ENCODE assay signal across 8 cellular contexts in the genomic region with DNA sequence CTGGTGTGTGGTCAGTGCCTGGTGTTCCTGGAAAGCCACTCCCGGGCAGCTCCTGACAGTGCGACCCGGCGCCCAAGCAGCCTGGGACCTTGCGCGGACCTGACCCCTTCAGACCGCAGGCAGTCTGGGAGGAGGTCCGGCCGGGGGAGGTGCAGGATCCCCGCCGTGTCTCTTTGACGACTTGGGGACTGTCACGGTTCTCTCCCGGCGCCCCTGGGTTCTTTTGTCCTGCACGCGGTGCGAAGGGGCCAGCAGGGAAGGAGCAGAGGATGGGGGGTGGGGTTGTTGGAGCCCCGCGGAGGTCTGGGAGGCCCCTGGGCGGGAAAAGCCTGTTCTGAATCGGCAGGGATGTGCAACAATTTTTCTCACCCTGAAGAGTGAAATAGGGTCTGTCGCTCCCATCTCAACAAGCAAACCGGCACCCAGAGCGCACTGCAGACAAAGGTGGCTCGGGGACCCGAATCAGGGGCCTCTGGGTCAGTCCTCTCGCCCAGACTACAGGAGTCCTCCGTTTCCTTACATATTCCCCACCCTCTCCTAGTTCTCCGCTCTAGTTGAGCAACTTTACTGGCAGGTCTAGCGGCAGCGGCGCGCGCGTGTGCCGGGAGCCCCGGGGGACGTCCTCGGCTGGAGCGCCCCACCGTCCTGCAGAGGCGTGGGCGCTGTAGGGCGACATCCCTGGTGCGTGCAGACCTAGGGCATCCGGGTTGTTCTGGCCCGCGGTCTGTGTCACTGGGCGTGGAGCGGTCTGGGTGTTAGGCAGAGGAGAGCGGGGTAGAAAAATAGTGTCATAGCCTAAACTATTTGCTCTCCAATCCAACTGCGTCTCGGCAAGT. TPM values are rescaled to one million over a fixed set of nuclear protein-coding genes. Genes with fewer than 3 reads are reported as not detected.
DNase-seq lines count a peak whose midpoint lies in the region; ATAC-seq and TF ChIP-seq lines count a peak whose summit lies in the region.

No MANE protein-coding gene starts in this region.

- peak overlapping the region; percentile 86 for H3K4me3 ChIP-seq in ACC112 (ENCODE audit: low read depth, low read length)
- H3K4me3 ChIP-seq in PC-9 = peak overlapping the region; percentile 63
- H3K4me3 ChIP-seq in stomach smooth muscle (ENCODE audit: low read length in 2 of 2) = peak overlapping the region; percentile 70 to 76

- H3F3A ChIP-seq in PC-9 (ENCODE audit: insufficient read depth, low read depth) = no peaks in the 10 kb centered on the region

- H3K9me2 ChIP-seq in PC-9 (ENCODE audit: insufficient read depth) = no peaks in the 10 kb centered on the region

- H2AFZ ChIP-seq in ACC112 (ENCODE audit: low read length, unreplicated experiment) = peak overlapping the region; percentile 74
- peak overlapping the region; percentile 87 for H2AFZ ChIP-seq in PC-9

- H3K4me2 ChIP-seq in PC-9 = peak overlapping the region; percentile 90

- H3K9me3 ChIP-seq in PC-9 (ENCODE audit: insufficient read depth, low read depth) = no peaks in the 10 kb centered on the region
- no peaks in the 10 kb centered on the region for H3K9me3 ChIP-seq in stomach smooth muscle (ENCODE audit: control insufficient read depth in 2 of 2, low read length in 2 of 2)

- H4K20me1 ChIP-seq in PC-9 (ENCODE audit: insufficient read depth) = no peaks in the 10 kb centered on the region

- POLR2A ChIA-PET in PC-9 (lab: Charles Lee; ENCODE audit: unreplicated experiment) = no interaction called here

- H3K4me1 ChIP-seq in ACC112 (ENCODE audit: control insufficient read depth, insufficient read depth, low read length, unreplicated experiment) (peaks cover 11% of the 10 kb centered on the region), PC-9 (replicated peaks; ENCODE audit: insufficient read depth) (peaks cover 7% of the 10 kb centered on the region), stomach smooth muscle (ENCODE audit: control insufficient read depth, insufficient read depth, low read length) (peaks cover 30% of the 10 kb centered on the region)

- H3K79me2 ChIP-seq in ACC112 (ENCODE audit: control insufficient read depth, insufficient read depth, low read length, unreplicated experiment) (peaks cover 27% of the 10 kb centered on the region), PC-9 (ENCODE audit: low read depth) (no peaks in the 10 kb centered on the region)

- BruUV-seq in PC-9 (replicated peaks; lab: Mats Ljungman, UMichigan) = no TSS peak

- ATAC-seq in HG02870 (IDR thresholded peaks at IDR 0.05; ENCODE audit: unreplicated experiment) = peak; percentile 28

- peak overlapping the region in 1 of 2 donors; percentile 61 for H3K9ac ChIP-seq in stomach smooth muscle (ENCODE audit: low read length in 2 of 2)

- DNase-seq in GM13977 (ENCODE audit: low spot score) = peak; percentile 70
- peak in 1 of 2 experiments; percentile 19 for DNase-seq in PC-9
- peak in 20 of 61 donors; percentile 1 to 57 (median 30) for DNase-seq in caudate nucleus (lab: John Stamatoyannopoulos, UW)
- DNase-seq in left kidney (ENCODE audit: low read depth, low spot score) = peak; percentile 83
- DNase-seq in SKM-1 treated with dmso at 0.1 percent for 144 hours (lab: John Stamatoyannopoulos, UW; ENCODE audit: unreplicated experiment) = no peak

- in situ Hi-C loops in GM13977 (cut with MboI; ENCODE audit: low pct_unique_long_range_greater_than_20kb, low sequenced_read_pairs, unreplicated experiment) = no loop called here

- H3K27ac ChIP-seq in ACC112 (ENCODE audit: low read depth, low read length) (peak overlapping the region; percentile 89), PC-9 (no peak overlapping the region), caudate nucleus (ENCODE audit: low read depth, low read length) (peak overlapping the region; percentile 29), stomach smooth muscle (ENCODE audit: low read length) (peak overlapping the region; percentile 18)

- H3K27me3 ChIP-seq in ACC112 (ENCODE audit: insufficient read depth, low read length) = peaks cover 23% of the 10 kb centered on the region
- peaks cover 21% of the 10 kb centered on the region; the same call in 1 of the 2 replicates for H3K27me3 ChIP-seq in PC-9 (ENCODE audit: insufficient read depth, low read depth)
- H3K27me3 ChIP-seq in stomach smooth muscle (ENCODE audit: control insufficient read depth in 1 of 2, insufficient read depth in 2 of 2, low read length in 2 of 2) = peaks cover 23 to 41% of the 10 kb centered on the region in 2 donors

- TF ChIP-seq CTCF in GM13977 (IDR thresholded peaks at IDR 0.05; ENCODE audit: extremely low read depth, insufficient read depth, missing control alignments) = no peak
- TF ChIP-seq CTCF in PC-9 (conservative IDR thresholded peaks at IDR 0.05) = no peak

- H3K36me3 ChIP-seq in ACC112 (ENCODE audit: insufficient read depth, low read length) (no peaks in the 10 kb centered on the region), PC-9 (ENCODE audit: low read depth) (no peaks in the 10 kb centered on the region), stomach smooth muscle (ENCODE audit: control insufficient read depth in 2 of 2, insufficient read depth in 2 of 2, low read length in 2 of 2) (no peaks in the 10 kb centered on the region)

- CTCF ChIA-PET in PC-9 (lab: Charles Lee) = no interaction called here

- intact Hi-C loops in PC-9 (cut with micrococcal nuclease; ENCODE audit: unreplicated experiment) = loop anchor here (1.0 to 2.0 kb wide), 3 partner anchors 91 to 1160 kb away; no protein-coding TSS in a partner anchor

RNA-seq across cellular contexts. Expression of a gene that starts 1.2 kb away (rescaled TPM):
- total RNA-seq in PC-9 (2021) = 0.28 and 0.43 TPM in 2 replicates
